Comparison of ENCODE assay signal across 8 cellular contexts in the genomic region with DNA sequence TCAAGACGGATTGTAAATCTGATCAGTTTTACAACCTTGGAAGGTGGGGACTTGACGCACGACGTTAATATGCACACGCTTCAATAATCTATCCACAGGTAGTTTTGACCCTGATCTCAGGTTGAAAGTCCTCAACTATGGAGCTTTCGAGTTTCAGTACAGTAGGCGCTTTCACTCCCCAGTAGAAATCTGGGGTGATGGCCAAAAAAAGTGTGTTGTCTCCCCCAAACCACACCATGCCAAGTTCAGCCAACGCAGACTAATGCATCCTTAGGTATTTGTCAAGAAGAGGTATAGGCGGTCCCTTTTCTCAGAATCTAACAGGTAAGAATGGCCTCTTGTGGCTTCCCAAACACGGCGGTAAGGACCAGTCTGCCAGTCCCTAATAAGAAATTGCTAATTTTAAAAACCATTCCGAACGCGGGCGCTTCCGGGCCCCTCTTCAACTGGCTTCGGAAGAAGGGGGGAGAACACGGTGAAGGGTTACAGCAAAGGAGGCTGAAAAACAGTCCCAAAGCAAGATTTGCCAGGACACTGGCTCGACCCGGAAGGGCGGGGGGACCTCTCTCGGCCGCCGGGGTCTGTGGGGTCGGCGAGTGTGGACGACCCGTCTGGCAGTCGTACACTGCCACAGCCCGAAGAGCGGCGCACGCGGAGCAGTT. TPM values are rescaled to one million over a fixed set of nuclear protein-coding genes. Genes with fewer than 3 reads are reported as not detected.
DNase-seq lines count a peak whose midpoint lies in the region; ATAC-seq lines count a peak whose summit lies in the region.

No MANE protein-coding gene starts in this region.

- H3K9me3 Mint-ChIP-seq in activated naive CD4-positive, alpha-beta T cell treated with anti-CD3 and anti-CD28 coated beads, Interleukin-2, amount 50 U/mL, for 72 hours = no peaks in the 10 kb centered on the region
- H3K9me3 Mint-ChIP-seq in stimulated activated effector memory CD8-positive, alpha-beta T cell treated with anti-CD3 and anti-CD28 coated beads, Interleukin-12 subunit alpha, Interleukin-12 subunit beta, amount 100 ng/mL, for 72 hours = no peaks in the 10 kb centered on the region

- H3K9ac ChIP-seq in iPS-20b (ENCODE audit: low read depth, low read length) = peak overlapping the region; percentile 80; the same call in 1 of the 2 replicates

- in situ Hi-C loops in ACHN (cut with HindIII; ENCODE audit: low pct_ligation_motif_present, low pct_unique_long_range_greater_than_20kb, low sequenced_read_pairs) = no loop called here

- H3K4me3 Mint-ChIP-seq in stimulated activated effector memory CD8-positive, alpha-beta T cell treated with anti-CD3 and anti-CD28 coated beads, Interleukin-12 subunit alpha, Interleukin-12 subunit beta, amount 100 ng/mL, for 72 hours = peak overlapping the region; percentile 80

- H3K27ac Mint-ChIP-seq in activated naive CD4-positive, alpha-beta T cell treated with anti-CD3 and anti-CD28 coated beads, Interleukin-2, amount 50 U/mL, for 72 hours = peak overlapping the region; percentile 82 to 98
- peak overlapping the region; percentile 95 for H3K27ac Mint-ChIP-seq in stimulated activated effector memory CD8-positive, alpha-beta T cell treated with anti-CD3 and anti-CD28 coated beads, Interleukin-12 subunit alpha, Interleukin-12 subunit beta, amount 100 ng/mL, for 72 hours

- ATAC-seq in HG03520 (IDR thresholded peaks at IDR 0.05; ENCODE audit: unreplicated experiment) (peak; percentile 6), HG03135 (IDR thresholded peaks at IDR 0.05; ENCODE audit: unreplicated experiment) (no peak)
- no peak for ATAC-seq in activated naive CD4-positive, alpha-beta T cell treated with anti-CD3 and anti-CD28 coated beads, Interleukin-2, amount 50 U/mL, for 72 hours
- ATAC-seq in stimulated activated effector memory CD8-positive, alpha-beta T cell treated with anti-CD3 and anti-CD28 coated beads, Interleukin-12 subunit alpha, Interleukin-12 subunit beta, amount 100 ng/mL, for 72 hours = no peak

- no peaks in the 10 kb centered on the region for H3K36me3 ChIP-seq in iPS-20b (ENCODE audit: insufficient read depth, low read depth, low read length)

- H3K27me3 ChIP-seq in iPS-20b (ENCODE audit: insufficient read depth, low read length) = no peaks in the 10 kb centered on the region

- H3K4me1 Mint-ChIP-seq in stimulated activated effector memory CD8-positive, alpha-beta T cell treated with anti-CD3 and anti-CD28 coated beads, Interleukin-12 subunit alpha, Interleukin-12 subunit beta, amount 100 ng/mL, for 72 hours = peaks cover 65% of the 10 kb centered on the region

- no peaks in the 10 kb centered on the region for H3K9me3 ChIP-seq in iPS-20b (ENCODE audit: insufficient read depth, low read depth, low read length)

- peak overlapping the region; percentile 96 for H3K4me3 ChIP-seq in iPS-20b (ENCODE audit: low read length)

- H3K36me3 Mint-ChIP-seq in activated naive CD4-positive, alpha-beta T cell treated with anti-CD3 and anti-CD28 coated beads, Interleukin-2, amount 50 U/mL, for 72 hours = peaks cover 23 to 39% of the 10 kb centered on the region in 2 donors
- H3K36me3 Mint-ChIP-seq in stimulated activated effector memory CD8-positive, alpha-beta T cell treated with anti-CD3 and anti-CD28 coated beads, Interleukin-12 subunit alpha, Interleukin-12 subunit beta, amount 100 ng/mL, for 72 hours = peaks cover 42% of the 10 kb centered on the region

- H3K27ac ChIP-seq in iPS-20b (ENCODE audit: low read length) = no peak overlapping the region

- DNase-seq in SIG-M5 treated with dmso at 0.1 percent for 504 hours (lab: John Stamatoyannopoulos, UW; ENCODE audit: unreplicated experiment) = peak; percentile 21
- no peak for DNase-seq in SIG-M5 (lab: John Stamatoyannopoulos, UW)
- DNase-seq in activated naive CD4-positive, alpha-beta T cell treated with anti-CD3 and anti-CD28 coated beads, Interleukin-2, amount 50 U/mL, for 72 hours (ENCODE audit: low spot score in 2 of 2) = no peak
- no peak for DNase-seq in stimulated activated effector memory CD8-positive, alpha-beta T cell treated with anti-CD3 and anti-CD28 coated beads, Interleukin-12 subunit alpha, Interleukin-12 subunit beta, amount 100 ng/mL, for 72 hours (ENCODE audit: low spot score in 2 of 2)
- DNase-seq in ACHN = no peak

- H3K4me1 ChIP-seq in iPS-20b (ENCODE audit: insufficient read depth, low read length) = peaks cover 6% of the 10 kb centered on the region; the same call in 1 of the 2 replicates

RNA-seq across cellular contexts. Expression of a gene that starts 0.7 kb away (rescaled TPM):
- 10 to 100 TPM; 22.4 to 51.7 TPM for total RNA-seq in activated naive CD4-positive, alpha-beta T cell treated with anti-CD3 and anti-CD28 coated beads, Interleukin-2, amount 50 U/mL, for 72 hours

RNA-seq across cellular contexts. Expression of a gene that starts 0.8 kb away (rescaled TPM):
- 10 to 100 TPM; 30.7 to 65.3 TPM for total RNA-seq in activated naive CD4-positive, alpha-beta T cell treated with anti-CD3 and anti-CD28 coated beads, Interleukin-2, amount 50 U/mL, for 72 hours
